Comparison of ENCODE assay signal across 2 cellular contexts in the genomic region with DNA sequence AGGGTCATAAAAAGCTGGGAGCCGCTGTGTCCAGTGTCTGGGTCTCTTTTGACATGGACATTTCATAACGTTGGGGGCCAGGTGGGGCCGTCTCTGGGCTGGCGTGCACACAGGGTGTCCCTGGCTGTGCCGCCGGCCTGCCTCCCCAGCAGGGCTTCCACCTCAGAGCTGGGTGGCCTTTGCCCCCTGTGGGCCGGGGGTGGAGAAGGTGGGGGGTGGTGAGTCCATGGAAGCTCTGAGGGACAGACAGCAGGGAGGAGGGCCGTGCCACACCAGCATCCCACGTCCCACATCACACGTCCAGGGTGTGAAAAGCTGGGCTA.
TF ChIP-seq lines count a peak whose summit lies in the region.

No MANE protein-coding gene starts in this region.

TF ChIP-seq in HEK293, 187 proteins besides CTCF, POLR2A, EP300 and RAD21:
- TF ChIP-seq ZNF10 (tag by site-specific recombination; IDR thresholded peaks at IDR 0.05), result peak; percentile 49; the same call in 1 of the 2 replicates
- TF ChIP-seq ZNF791 (tag by site-specific recombination; IDR thresholded peaks at IDR 0.05), result no peak
- TF ChIP-seq GLIS1 (tag by site-specific recombination; IDR thresholded peaks at IDR 0.05), result peak; percentile 47; the same call in 1 of the 2 replicates
- peak; percentile 41 for TF ChIP-seq ZIC2 (tag by site-specific recombination; IDR thresholded peaks at IDR 0.05)

TF ChIP-seq in H1, 55 proteins besides CTCF, POLR2A, EP300 and RAD21:
- TF ChIP-seq POLR2AphosphoS5 (IDR thresholded peaks at IDR 0.05; ENCODE audit: low read depth, low read length) (no peak), KDM4A (IDR thresholded peaks at IDR 0.05; ENCODE audit: low read depth, low read length, severe bottlenecking) (no peak), GTF2F1 (IDR thresholded peaks at IDR 0.05; ENCODE audit: borderline replicate concordance, low read depth, low read length) (no peak)
- TF ChIP-seq, protein P1, sequence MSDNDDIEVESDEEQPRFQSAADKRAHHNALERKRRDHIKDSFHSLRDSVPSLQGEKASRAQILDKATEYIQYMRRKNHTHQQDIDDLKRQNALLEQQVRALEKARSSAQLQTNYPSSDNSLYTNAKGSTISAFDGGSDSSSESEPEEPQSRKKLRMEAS (IDR thresholded peaks at IDR 0.05), result no peak
- TF ChIP-seq, protein P2, sequence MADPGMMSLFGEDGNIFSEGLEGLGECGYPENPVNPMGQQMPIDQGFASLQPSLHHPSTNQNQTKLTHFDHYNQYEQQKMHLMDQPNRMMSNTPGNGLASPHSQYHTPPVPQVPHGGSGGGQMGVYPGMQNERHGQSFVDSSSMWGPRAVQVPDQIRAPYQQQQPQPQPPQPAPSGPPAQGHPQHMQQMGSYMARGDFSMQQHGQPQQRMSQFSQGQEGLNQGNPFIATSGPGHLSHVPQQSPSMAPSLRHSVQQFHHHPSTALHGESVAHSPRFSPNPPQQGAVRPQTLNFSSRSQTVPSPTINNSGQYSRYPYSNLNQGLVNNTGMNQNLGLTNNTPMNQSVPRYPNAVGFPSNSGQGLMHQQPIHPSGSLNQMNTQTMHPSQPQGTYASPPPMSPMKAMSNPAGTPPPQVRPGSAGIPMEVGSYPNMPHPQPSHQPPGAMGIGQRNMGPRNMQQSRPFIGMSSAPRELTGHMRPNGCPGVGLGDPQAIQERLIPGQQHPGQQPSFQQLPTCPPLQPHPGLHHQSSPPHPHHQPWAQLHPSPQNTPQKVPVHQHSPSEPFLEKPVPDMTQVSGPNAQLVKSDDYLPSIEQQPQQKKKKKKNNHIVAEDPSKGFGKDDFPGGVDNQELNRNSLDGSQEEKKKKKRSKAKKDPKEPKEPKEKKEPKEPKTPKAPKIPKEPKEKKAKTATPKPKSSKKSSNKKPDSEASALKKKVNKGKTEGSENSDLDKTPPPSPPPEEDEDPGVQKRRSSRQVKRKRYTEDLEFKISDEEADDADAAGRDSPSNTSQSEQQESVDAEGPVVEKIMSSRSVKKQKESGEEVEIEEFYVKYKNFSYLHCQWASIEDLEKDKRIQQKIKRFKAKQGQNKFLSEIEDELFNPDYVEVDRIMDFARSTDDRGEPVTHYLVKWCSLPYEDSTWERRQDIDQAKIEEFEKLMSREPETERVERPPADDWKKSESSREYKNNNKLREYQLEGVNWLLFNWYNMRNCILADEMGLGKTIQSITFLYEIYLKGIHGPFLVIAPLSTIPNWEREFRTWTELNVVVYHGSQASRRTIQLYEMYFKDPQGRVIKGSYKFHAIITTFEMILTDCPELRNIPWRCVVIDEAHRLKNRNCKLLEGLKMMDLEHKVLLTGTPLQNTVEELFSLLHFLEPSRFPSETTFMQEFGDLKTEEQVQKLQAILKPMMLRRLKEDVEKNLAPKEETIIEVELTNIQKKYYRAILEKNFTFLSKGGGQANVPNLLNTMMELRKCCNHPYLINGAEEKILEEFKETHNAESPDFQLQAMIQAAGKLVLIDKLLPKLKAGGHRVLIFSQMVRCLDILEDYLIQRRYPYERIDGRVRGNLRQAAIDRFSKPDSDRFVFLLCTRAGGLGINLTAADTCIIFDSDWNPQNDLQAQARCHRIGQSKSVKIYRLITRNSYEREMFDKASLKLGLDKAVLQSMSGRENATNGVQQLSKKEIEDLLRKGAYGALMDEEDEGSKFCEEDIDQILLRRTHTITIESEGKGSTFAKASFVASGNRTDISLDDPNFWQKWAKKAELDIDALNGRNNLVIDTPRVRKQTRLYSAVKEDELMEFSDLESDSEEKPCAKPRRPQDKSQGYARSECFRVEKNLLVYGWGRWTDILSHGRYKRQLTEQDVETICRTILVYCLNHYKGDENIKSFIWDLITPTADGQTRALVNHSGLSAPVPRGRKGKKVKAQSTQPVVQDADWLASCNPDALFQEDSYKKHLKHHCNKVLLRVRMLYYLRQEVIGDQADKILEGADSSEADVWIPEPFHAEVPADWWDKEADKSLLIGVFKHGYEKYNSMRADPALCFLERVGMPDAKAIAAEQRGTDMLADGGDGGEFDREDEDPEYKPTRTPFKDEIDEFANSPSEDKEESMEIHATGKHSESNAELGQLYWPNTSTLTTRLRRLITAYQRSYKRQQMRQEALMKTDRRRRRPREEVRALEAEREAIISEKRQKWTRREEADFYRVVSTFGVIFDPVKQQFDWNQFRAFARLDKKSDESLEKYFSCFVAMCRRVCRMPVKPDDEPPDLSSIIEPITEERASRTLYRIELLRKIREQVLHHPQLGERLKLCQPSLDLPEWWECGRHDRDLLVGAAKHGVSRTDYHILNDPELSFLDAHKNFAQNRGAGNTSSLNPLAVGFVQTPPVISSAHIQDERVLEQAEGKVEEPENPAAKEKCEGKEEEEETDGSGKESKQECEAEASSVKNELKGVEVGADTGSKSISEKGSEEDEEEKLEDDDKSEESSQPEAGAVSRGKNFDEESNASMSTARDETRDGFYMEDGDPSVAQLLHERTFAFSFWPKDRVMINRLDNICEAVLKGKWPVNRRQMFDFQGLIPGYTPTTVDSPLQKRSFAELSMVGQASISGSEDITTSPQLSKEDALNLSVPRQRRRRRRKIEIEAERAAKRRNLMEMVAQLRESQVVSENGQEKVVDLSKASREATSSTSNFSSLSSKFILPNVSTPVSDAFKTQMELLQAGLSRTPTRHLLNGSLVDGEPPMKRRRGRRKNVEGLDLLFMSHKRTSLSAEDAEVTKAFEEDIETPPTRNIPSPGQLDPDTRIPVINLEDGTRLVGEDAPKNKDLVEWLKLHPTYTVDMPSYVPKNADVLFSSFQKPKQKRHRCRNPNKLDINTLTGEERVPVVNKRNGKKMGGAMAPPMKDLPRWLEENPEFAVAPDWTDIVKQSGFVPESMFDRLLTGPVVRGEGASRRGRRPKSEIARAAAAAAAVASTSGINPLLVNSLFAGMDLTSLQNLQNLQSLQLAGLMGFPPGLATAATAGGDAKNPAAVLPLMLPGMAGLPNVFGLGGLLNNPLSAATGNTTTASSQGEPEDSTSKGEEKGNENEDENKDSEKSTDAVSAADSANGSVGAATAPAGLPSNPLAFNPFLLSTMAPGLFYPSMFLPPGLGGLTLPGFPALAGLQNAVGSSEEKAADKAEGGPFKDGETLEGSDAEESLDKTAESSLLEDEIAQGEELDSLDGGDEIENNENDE (IDR thresholded peaks at IDR 0.05; ENCODE audit: insufficient replicate concordance, low read length), result no peak
